In genomic region chr13:52961196-52961845, GRCh38 we compare ENCODE assay signal across 17 cellular contexts.
DNase-seq lines count a peak whose midpoint lies in the region; ATAC-seq, FAIRE-seq and TF ChIP-seq lines count a peak whose summit lies in the region.
"Had no signal": no experiment of that assay in that cellular context is flagged by ENCODE, and none has a peak within 500 bp of the region (broad histone marks: within the 10 kb centered on the region; RNA-seq: fewer than 3 reads in every experiment).

No MANE protein-coding gene starts in this region.

- no peak for TF ChIP-seq RAD21 in GM12878 (IDR thresholded peaks at IDR 0.05; ENCODE audit: insufficient read depth, low read depth, low read length)

- no peaks in the 10 kb centered on the region for H3K27me3 Mint-ChIP-seq in activated naive CD8-positive, alpha-beta T cell treated with anti-CD3 and anti-CD28 coated beads, Interleukin-2, amount 10 ng/mL, durations not matched to agents 7 days and 5 days
- H3K27me3 Mint-ChIP-seq in activated naive CD8-positive, alpha-beta T cell treated with anti-CD3 and anti-CD28 coated beads for 36 hours, result peaks cover 5% of the 10 kb centered on the region
- H3K27me3 Mint-ChIP-seq in nephron progenitor cell (ENCODE audit: low read depth, poor library complexity) (peaks cover 5% of the 10 kb centered on the region), HFFc6 (ENCODE audit: insufficient read depth) (no peaks in the 10 kb centered on the region)

- H3K4me1 Mint-ChIP-seq in activated naive CD8-positive, alpha-beta T cell treated with anti-CD3 and anti-CD28 coated beads, Interleukin-2, amount 10 ng/mL, durations not matched to agents 7 days and 5 days, result no peaks in the 10 kb centered on the region
- H3K4me1 Mint-ChIP-seq in activated naive CD8-positive, alpha-beta T cell treated with anti-CD3 and anti-CD28 coated beads for 36 hours, result no peaks in the 10 kb centered on the region
- peaks cover 27% of the 10 kb centered on the region for H3K4me1 Mint-ChIP-seq in nephron progenitor cell
- no peaks in the 10 kb centered on the region for H3K4me1 Mint-ChIP-seq in HFFc6 (ENCODE audit: low read depth)
- H3K4me1 Mint-ChIP-seq: CD4-positive, alpha-beta memory T cell had no signal

- no peak for TF ChIP-seq EP300 in GM12878 (IDR thresholded peaks at IDR 0.05; ENCODE audit: borderline replicate concordance in 1 of 2, control insufficient read depth in 1 of 2, low read depth in 2 of 2, low read length in 2 of 2)

- H3K27ac ChIP-seq in GM12878 (ENCODE audit: control insufficient read depth, insufficient read depth), result no peak overlapping the region
- H3K27ac ChIP-seq: GM23248, RWPE1, SJCRH30 had no signal

- H3K4me3 ChIP-seq in GM12878, result no peak overlapping the region
- H3K4me3 ChIP-seq: GM23248, SJCRH30 had no signal

- in situ Hi-C loops in GM12878 (cut with MboI), result loop anchor here (10.0 kb wide), 2 partner anchors 297 to 347 kb away; no protein-coding TSS in a partner anchor

- no peaks in the 10 kb centered on the region for H3K4me1 ChIP-seq in GM12878 (ENCODE audit: control insufficient read depth, insufficient read depth, low read length)
- H3K4me1 ChIP-seq: SJCRH30 had no signal

- TF ChIP-seq POLR2A in GM12878 (IDR thresholded peaks at IDR 0.05; ENCODE audit: low read depth, low read length), result no peak

- H3K9ac ChIP-seq in GM12878 (ENCODE audit: control insufficient read depth, insufficient read depth, low read length), result no peak overlapping the region
- H3K9ac ChIP-seq: GM23248 had no signal

- no peak for DNase-seq in activated naive CD8-positive, alpha-beta T cell treated with anti-CD3 and anti-CD28 coated beads, Interleukin-2, amount 10 ng/mL, durations not matched to agents 7 days and 5 days
- no peak for DNase-seq in activated naive CD8-positive, alpha-beta T cell treated with anti-CD3 and anti-CD28 coated beads for 36 hours
- no peak for DNase-seq in GM12878 (ENCODE audit: low read depth, low spot score)
- DNase-seq in nephron progenitor cell, result no peak
- no peak for DNase-seq in cerebellar cortex (ENCODE audit: low spot score)
- DNase-seq in HFFc6, result no peak
- no peak for DNase-seq in Right ventricle myocardium inferior (ENCODE audit: missing footprints)
- DNase-seq: CD4-positive, alpha-beta memory T cell; GM23248; IMR-90; Kasumi-1; NCI-H1105; NCI-H187 treated with DMSO at 0.1 percent for 48 hours; PC-3; SJCRH30 had no signal

- CTCF ChIA-PET in GM12878 (lab: Yijun Ruan, JAX), result interaction anchor here (0.8 kb wide), 1 partner anchor 12 kb away, joined by 3 read pairs; no protein-coding TSS in a partner anchor

- H3K9me3 ChIP-seq in GM12878 (replicated peaks; ENCODE audit: control insufficient read depth, insufficient read depth, low read length), result no peaks in the 10 kb centered on the region; the same call in 2 of the 3 replicates
- H3K9me3 ChIP-seq: SJCRH30 had no signal

- POLR2A ChIA-PET in activated naive CD8-positive, alpha-beta T cell treated with anti-CD3 and anti-CD28 coated beads, Interleukin-2, amount 10 ng/mL, durations not matched to agents 7 days and 5 days (lab: Charles Lee), result no interaction called here
- POLR2A ChIA-PET in GM12878 (lab: Charles Lee), result interaction anchor here (1.1 kb wide), 1 partner anchor 152 kb away, joined by 3 read pairs; no protein-coding TSS in a partner anchor

- no peak overlapping the region for H3K4me2 ChIP-seq in GM12878 (ENCODE audit: control insufficient read depth, insufficient read depth)

- intact Hi-C loops in GM12878 (cut with micrococcal nuclease; ENCODE audit: unreplicated experiment), result no loop called here
- intact Hi-C loops in Right ventricle myocardium inferior (cut with DNase I), result loop anchor here (10.0 kb wide), 2 partner anchors 107 to 347 kb away; no protein-coding TSS in a partner anchor

- no peaks in the 10 kb centered on the region for H4K20me1 ChIP-seq in GM12878 (ENCODE audit: control insufficient read depth, insufficient read depth)

- SMC1A ChIA-PET in GM12878 (lab: Charles Lee; ENCODE audit: uncharacterized antibody, unreplicated experiment), result interaction anchor here (0.7 to 1.2 kb wide), 3 partner anchors 56 to 298 kb away, joined by 3 to 4 read pairs (median 3); no protein-coding TSS in a partner anchor

- WGBS in GM12878 (ENCODE audit: insufficient coverage, insufficient replicate concordance, low lambda C conversion rate, missing lambda C conversion rate), result 0% methylated on average over 3 of the region's 3 CpGs

- FAIRE-seq in GM12878 (lab: Jason Lieb, UNC), result no peak

- H3K9me3 Mint-ChIP-seq in activated naive CD8-positive, alpha-beta T cell treated with anti-CD3 and anti-CD28 coated beads, Interleukin-2, amount 10 ng/mL, durations not matched to agents 7 days and 5 days, result no peaks in the 10 kb centered on the region
- no peaks in the 10 kb centered on the region for H3K9me3 Mint-ChIP-seq in activated naive CD8-positive, alpha-beta T cell treated with anti-CD3 and anti-CD28 coated beads for 36 hours
- no peaks in the 10 kb centered on the region for H3K9me3 Mint-ChIP-seq in nephron progenitor cell
- no peaks in the 10 kb centered on the region for H3K9me3 Mint-ChIP-seq in HFFc6
- H3K9me3 Mint-ChIP-seq: CD4-positive, alpha-beta memory T cell had no signal

- H3K36me3 ChIP-seq in GM12878 (ENCODE audit: control insufficient read depth in 2 of 2, insufficient read depth in 2 of 2, low read length in 1 of 2), result no peaks in the 10 kb centered on the region
- H3K36me3 ChIP-seq: SJCRH30 had no signal

- no peaks in the 10 kb centered on the region for H3K79me2 ChIP-seq in GM12878 (ENCODE audit: control insufficient read depth, insufficient read depth, low read length)

- H2AFZ ChIP-seq in GM12878 (ENCODE audit: control insufficient read depth, low read depth, low read length), result no peak overlapping the region
- H2AFZ ChIP-seq: GM23248 had no signal

- H3K27ac Mint-ChIP-seq in activated naive CD8-positive, alpha-beta T cell treated with anti-CD3 and anti-CD28 coated beads, Interleukin-2, amount 10 ng/mL, durations not matched to agents 7 days and 5 days, result peak overlapping the region; percentile 7
- H3K27ac Mint-ChIP-seq in activated naive CD8-positive, alpha-beta T cell treated with anti-CD3 and anti-CD28 coated beads for 36 hours, result no peak overlapping the region
- H3K27ac Mint-ChIP-seq in nephron progenitor cell (no peak overlapping the region), HFFc6 (no peak overlapping the region)
- H3K27ac Mint-ChIP-seq: CD4-positive, alpha-beta memory T cell had no signal

- RAD21 ChIA-PET in GM12878 (lab: Charles Lee; ENCODE audit: unreplicated experiment), result interaction anchor here (1.3 kb wide), 1 partner anchor 40 kb away, joined by 5 read pairs; no protein-coding TSS in a partner anchor

- TF ChIP-seq CTCF in GM12878 (IDR thresholded peaks at IDR 0.05 in 2 of 3, conservative IDR thresholded peaks at IDR 0.05 in 1 of 3; ENCODE audit: control insufficient read depth in 2 of 3, extremely low read depth in 1 of 3, insufficient read depth in 1 of 3, low read depth in 3 of 3, low read length in 3 of 3) (no peak), nephron progenitor cell (IDR thresholded peaks at IDR 0.05) (no peak), HFFc6 (IDR thresholded peaks at IDR 0.05) (no peak)

- BruUV-seq in GM12878 (replicated peaks; lab: Mats Ljungman, UMichigan), result no TSS peak

- H3K27me3 ChIP-seq in GM12878 (replicated peaks in 1 of 2; ENCODE audit: control insufficient read depth in 2 of 2, insufficient read depth in 2 of 2, low read length in 1 of 2), result no peaks in the 10 kb centered on the region
- H3K27me3 ChIP-seq: SJCRH30 had no signal

- no peak overlapping the region for H3K4me3 Mint-ChIP-seq in activated naive CD8-positive, alpha-beta T cell treated with anti-CD3 and anti-CD28 coated beads, Interleukin-2, amount 10 ng/mL, durations not matched to agents 7 days and 5 days
- H3K4me3 Mint-ChIP-seq in activated naive CD8-positive, alpha-beta T cell treated with anti-CD3 and anti-CD28 coated beads for 36 hours, result no peak overlapping the region
- H3K4me3 Mint-ChIP-seq in nephron progenitor cell (peak overlapping the region; percentile 19), HFFc6 (no peak overlapping the region)
- H3K4me3 Mint-ChIP-seq: CD4-positive, alpha-beta memory T cell had no signal

- ATAC-seq in activated naive CD8-positive, alpha-beta T cell treated with anti-CD3 and anti-CD28 coated beads, Interleukin-2, amount 10 ng/mL, durations not matched to agents 7 days and 5 days (ENCODE audit: low read depth), result no peak
- ATAC-seq in GM12878, result peak; percentile 61
- no peak for ATAC-seq in Right ventricle myocardium inferior
- no peak for ATAC-seq in HG02884 (IDR thresholded peaks at IDR 0.05; ENCODE audit: unreplicated experiment)
- ATAC-seq: PC-3 had no signal

- no peaks in the 10 kb centered on the region for H3K36me3 Mint-ChIP-seq in activated naive CD8-positive, alpha-beta T cell treated with anti-CD3 and anti-CD28 coated beads, Interleukin-2, amount 10 ng/mL, durations not matched to agents 7 days and 5 days
- no peaks in the 10 kb centered on the region for H3K36me3 Mint-ChIP-seq in activated naive CD8-positive, alpha-beta T cell treated with anti-CD3 and anti-CD28 coated beads for 36 hours
- H3K36me3 Mint-ChIP-seq in nephron progenitor cell (ENCODE audit: low read depth), result no peaks in the 10 kb centered on the region
- no peaks in the 10 kb centered on the region for H3K36me3 Mint-ChIP-seq in HFFc6 (ENCODE audit: low read depth)
- H3K36me3 Mint-ChIP-seq: CD4-positive, alpha-beta memory T cell had no signal

TF ChIP-seq in GM12878, 131 proteins besides CTCF, POLR2A, EP300 and RAD21:
- TF ChIP-seq ZBED1 (IDR thresholded peaks at IDR 0.05; ENCODE audit: borderline replicate concordance), result no peak
- TF ChIP-seq ATF7 (IDR thresholded peaks at IDR 0.05; ENCODE audit: low read depth), result 0 out of 2 replicates have a peak, but pooled peaks have one; percentile 19
- TF ChIP-seq, protein P1, sequence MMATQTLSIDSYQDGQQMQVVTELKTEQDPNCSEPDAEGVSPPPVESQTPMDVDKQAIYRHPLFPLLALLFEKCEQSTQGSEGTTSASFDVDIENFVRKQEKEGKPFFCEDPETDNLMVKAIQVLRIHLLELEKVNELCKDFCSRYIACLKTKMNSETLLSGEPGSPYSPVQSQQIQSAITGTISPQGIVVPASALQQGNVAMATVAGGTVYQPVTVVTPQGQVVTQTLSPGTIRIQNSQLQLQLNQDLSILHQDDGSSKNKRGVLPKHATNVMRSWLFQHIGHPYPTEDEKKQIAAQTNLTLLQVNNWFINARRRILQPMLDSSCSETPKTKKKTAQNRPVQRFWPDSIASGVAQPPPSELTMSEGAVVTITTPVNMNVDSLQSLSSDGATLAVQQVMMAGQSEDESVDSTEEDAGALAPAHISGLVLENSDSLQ (IDR thresholded peaks at IDR 0.05), result peak; percentile 89
